Comparison of ENCODE assay signal across 16 cellular contexts in genomic region chr9:17137576-17137975, GRCh38. TPM values are rescaled to one million over a fixed set of nuclear protein-coding genes. Genes with fewer than 3 reads are reported as not detected.
A peak's percentile ranks its signal among the peaks of the same experiment; 100 is the strongest.
DNase-seq lines count a peak whose midpoint lies in the region; ATAC-seq and TF ChIP-seq lines count a peak whose summit lies in the region.
"Had no signal": no experiment of that assay in that cellular context is flagged by ENCODE, and none has a peak within 500 bp of the region (broad histone marks: within the 10 kb centered on the region; RNA-seq: fewer than 3 reads in every experiment).

No MANE protein-coding gene starts in this region.

- H3K4me3 ChIP-seq in AG04449 (ENCODE audit: low read depth, low read length) (no peak overlapping the region), cardiac fibroblast (replicated peaks in 1 of 2; ENCODE audit: low read depth in 2 of 2, low read length in 2 of 2) (no peak overlapping the region)
- H3K4me3 ChIP-seq: K562 had no signal

- CTCF ChIA-PET in AG04449 (lab: Yijun Ruan, JAX), result interaction anchor here (1.3 kb wide), 1 partner anchor 21 kb away, joined by 3 read pairs; no protein-coding TSS in a partner anchor

- TF ChIP-seq CTCF in AG04449 (IDR thresholded peaks at IDR 0.05; ENCODE audit: insufficient read depth, low read length, missing control alignments), result no peak
- TF ChIP-seq CTCF in cardiac fibroblast (IDR thresholded peaks at IDR 0.05; ENCODE audit: low read depth, low read length), result no peak

- POLR2A ChIA-PET in AG04449 (lab: Yijun Ruan, JAX), result no interaction called here

- ATAC-seq in HG02798 (IDR thresholded peaks at IDR 0.05; ENCODE audit: poor library complexity, unreplicated experiment), result no peak
- ATAC-seq: K562, SK-N-SH treated with all-trans-retinoic acid at 6 μM for 48 hours had no signal

- DNase-seq in AG04449 (ENCODE audit: low read depth, low spot score), result peak; percentile 17
- peak; percentile 5 for DNase-seq in HCEC 1CT
- peak; percentile 9 to 17 for DNase-seq in cardiac fibroblast (ENCODE audit: low read depth in 2 of 2)
- DNase-seq in iris pigment epithelial cell (ENCODE audit: low read depth), result peak; percentile 49
- DNase-seq in NCI-H446 treated with DMSO at 0.1 percent for 48 hours (lab: John Stamatoyannopoulos, UW), result no peak
- DNase-seq in SK-N-DZ (ENCODE audit: low spot score), result no peak
- no peak for DNase-seq in stimulated activated CD4-positive, alpha-beta T cell treated with anti-CD3 and anti-CD28 coated beads, Interleukin-4, amount 100 ng/mL, for 4 hours
- DNase-seq: BE2C; CD4-positive, alpha-beta memory T cell; NCI-H1048; NCI-H2107; NCI-H748 treated with DMSO at 0.1 percent for 48 hours; Right ventricle myocardium superior had no signal

RNA-seq across cellular contexts. Expression of gene CNTLN, which starts 2.7 kb away (rescaled TPM):
- 4.4 and 5.4 TPM in 2 replicates for polyA plus RNA-seq in SK-N-DZ (2014; cell fraction: cytosol; rRNA removed)
- 2.9 and 6.6 TPM in 2 replicates for polyA plus RNA-seq in SK-N-DZ (2014; cell fraction: nucleus; rRNA removed)

Comparison
In these comparisons a context has a peak if more than half of its experiments do, and no peak if none do; other contexts are left out.
1. DNase-seq: peak in AG04449 (single experiment), HCEC 1CT (single experiment), cardiac fibroblast (2 of 2) and iris pigment epithelial cell (single experiment); none in NCI-H446 treated with DMSO at 0.1 percent for 48 hours (single experiment), SK-N-DZ (single experiment) and stimulated activated CD4-positive, alpha-beta T cell treated with anti-CD3 and anti-CD28 coated beads, Interleukin-4, amount 100 ng/mL, for 4 hours (0 of 2).